ENCODE assay signal across 2 cellular contexts in genomic region chr7:204326-204725, GRCh38.
A peak's percentile ranks its signal among the peaks of the same experiment; 100 is the strongest.
TF ChIP-seq lines count a peak whose summit lies in the region.

No MANE protein-coding gene starts in this region.

TF ChIP-seq in HepG2, 621 proteins besides CTCF, POLR2A, EP300 and RAD21:
- TF ChIP-seq, protein P1, sequence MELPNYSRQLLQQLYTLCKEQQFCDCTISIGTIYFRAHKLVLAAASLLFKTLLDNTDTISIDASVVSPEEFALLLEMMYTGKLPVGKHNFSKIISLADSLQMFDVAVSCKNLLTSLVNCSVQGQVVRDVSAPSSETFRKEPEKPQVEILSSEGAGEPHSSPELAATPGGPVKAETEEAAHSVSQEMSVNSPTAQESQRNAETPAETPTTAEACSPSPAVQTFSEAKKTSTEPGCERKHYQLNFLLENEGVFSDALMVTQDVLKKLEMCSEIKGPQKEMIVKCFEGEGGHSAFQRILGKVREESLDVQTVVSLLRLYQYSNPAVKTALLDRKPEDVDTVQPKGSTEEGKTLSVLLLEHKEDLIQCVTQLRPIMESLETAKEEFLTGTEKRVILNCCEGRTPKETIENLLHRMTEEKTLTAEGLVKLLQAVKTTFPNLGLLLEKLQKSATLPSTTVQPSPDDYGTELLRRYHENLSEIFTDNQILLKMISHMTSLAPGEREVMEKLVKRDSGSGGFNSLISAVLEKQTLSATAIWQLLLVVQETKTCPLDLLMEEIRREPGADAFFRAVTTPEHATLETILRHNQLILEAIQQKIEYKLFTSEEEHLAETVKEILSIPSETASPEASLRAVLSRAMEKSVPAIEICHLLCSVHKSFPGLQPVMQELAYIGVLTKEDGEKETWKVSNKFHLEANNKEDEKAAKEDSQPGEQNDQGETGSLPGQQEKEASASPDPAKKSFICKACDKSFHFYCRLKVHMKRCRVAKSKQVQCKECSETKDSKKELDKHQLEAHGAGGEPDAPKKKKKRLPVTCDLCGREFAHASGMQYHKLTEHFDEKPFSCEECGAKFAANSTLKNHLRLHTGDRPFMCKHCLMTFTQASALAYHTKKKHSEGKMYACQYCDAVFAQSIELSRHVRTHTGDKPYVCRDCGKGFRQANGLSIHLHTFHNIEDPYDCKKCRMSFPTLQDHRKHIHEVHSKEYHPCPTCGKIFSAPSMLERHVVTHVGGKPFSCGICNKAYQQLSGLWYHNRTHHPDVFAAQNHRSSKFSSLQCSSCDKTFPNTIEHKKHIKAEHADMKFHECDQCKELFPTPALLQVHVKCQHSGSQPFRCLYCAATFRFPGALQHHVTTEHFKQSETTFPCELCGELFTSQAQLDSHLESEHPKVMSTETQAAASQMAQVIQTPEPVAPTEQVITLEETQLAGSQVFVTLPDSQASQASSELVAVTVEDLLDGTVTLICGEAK (IDR thresholded peaks at IDR 0.05): no peak
- TF ChIP-seq, protein P1 (CRISPR knock-in tag; IDR thresholded peaks at IDR 0.05): 0 out of 2 replicates have a peak, but pooled peaks have one; percentile 17
- TF ChIP-seq ZFP91 (CRISPR knock-in tag; IDR thresholded peaks at IDR 0.05; ENCODE audit: borderline replicate concordance): no peak
TF ChIP-seq in HepG2: peak in this region for 1.

TF ChIP-seq in K562, 482 proteins besides CTCF, POLR2A, EP300 and RAD21:
- TF ChIP-seq ELF2 (CRISPR knock-in tag; IDR thresholded peaks at IDR 0.05): no peak
- no peak for TF ChIP-seq ZNF274 (IDR thresholded peaks at IDR 0.05; ENCODE audit: borderline replicate concordance, low read depth, low read length)
- TF ChIP-seq ZNF224 (CRISPR knock-in tag; IDR thresholded peaks at IDR 0.05): no peak
- no peak for TF ChIP-seq ARID1B (IDR thresholded peaks at IDR 0.05)
- TF ChIP-seq ATF7 (IDR thresholded peaks at IDR 0.05): no peak
- TF ChIP-seq CGGBP1 (CRISPR knock-in tag; IDR thresholded peaks at IDR 0.05): no peak
- TF ChIP-seq POLR2G (IDR thresholded peaks at IDR 0.05; ENCODE audit: low read depth, low read length): no peak
- no peak for TF ChIP-seq SPI1 (IDR thresholded peaks at IDR 0.05; ENCODE audit: borderline replicate concordance, low read depth, low read length)
- no peak for TF ChIP-seq ZNF146 (CRISPR knock-in tag; IDR thresholded peaks at IDR 0.05; ENCODE audit: unreplicated experiment)
- TF ChIP-seq, protein P2, sequence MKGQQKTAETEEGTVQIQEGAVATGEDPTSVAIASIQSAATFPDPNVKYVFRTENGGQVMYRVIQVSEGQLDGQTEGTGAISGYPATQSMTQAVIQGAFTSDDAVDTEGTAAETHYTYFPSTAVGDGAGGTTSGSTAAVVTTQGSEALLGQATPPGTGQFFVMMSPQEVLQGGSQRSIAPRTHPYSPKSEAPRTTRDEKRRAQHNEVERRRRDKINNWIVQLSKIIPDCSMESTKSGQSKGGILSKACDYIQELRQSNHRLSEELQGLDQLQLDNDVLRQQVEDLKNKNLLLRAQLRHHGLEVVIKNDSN (CRISPR knock-in tag; IDR thresholded peaks at IDR 0.05): peak; percentile 74
- peak; percentile 26; the same call in 1 of the 2 replicates for TF ChIP-seq USF2 (CRISPR knock-in tag; IDR thresholded peaks at IDR 0.05)
